Comparison of ENCODE assay signal across 6 cellular contexts in genomic region chr9:124835026-124835501, GRCh38. TPM values are rescaled to one million over a fixed set of nuclear protein-coding genes. Genes with fewer than 3 reads are reported as not detected.
A peak's percentile ranks its signal among the peaks of the same experiment; 100 is the strongest.
DNase-seq lines count a peak whose midpoint lies in the region; TF ChIP-seq lines count a peak whose summit lies in the region.

No MANE protein-coding gene starts in this region.

- no peaks in the 10 kb centered on the region for H3K27me3 ChIP-seq in GM23248 (replicated peaks; ENCODE audit: insufficient read depth)
- H3K27me3 ChIP-seq in SK-N-SH (ENCODE audit: insufficient read depth): no peaks in the 10 kb centered on the region
- no peaks in the 10 kb centered on the region for H3K27me3 ChIP-seq in liver (ENCODE audit: control insufficient read depth in 4 of 4, insufficient read depth in 4 of 4, low read length in 3 of 4)

- no peak for TF ChIP-seq RAD21 in SK-N-SH (IDR thresholded peaks at IDR 0.05; ENCODE audit: low read length)
- TF ChIP-seq RAD21 in liver (IDR thresholded peaks at IDR 0.05): no peak

- H3K4me3 ChIP-seq in GM23248 (no peak overlapping the region), SK-N-SH (ENCODE audit: low read depth in 2 of 2, low read length in 1 of 2) (peak overlapping the region in 1 of 2 experiments; percentile 30; a peak in 1 of 4 replicates), liver (ENCODE audit: low read depth in 1 of 3, low read length in 3 of 3) (no peak overlapping the region)

- 66 to 68% methylated on average over 11 to 13 of the region's 13 CpGs for WGBS in GM23248 (ENCODE audit: low coverage in 1 of 2, low lambda C conversion rate in 2 of 2, missing lambda C conversion rate in 2 of 2), 2 experiments
- WGBS in SK-N-SH (ENCODE audit: low lambda C conversion rate): 8% methylated on average over 12 of the region's 13 CpGs
- 61% methylated on average over 13 of the region's 13 CpGs for WGBS in liver

- no peaks in the 10 kb centered on the region for H3K9me3 ChIP-seq in GM23248 (ENCODE audit: low read depth)
- H3K9me3 ChIP-seq in SK-N-SH: no peaks in the 10 kb centered on the region
- no peaks in the 10 kb centered on the region for H3K9me3 ChIP-seq in liver (ENCODE audit: control insufficient read depth in 4 of 4, low read length in 3 of 4)

- H3K79me2 ChIP-seq in GM23248 (ENCODE audit: insufficient read depth): no peaks in the 10 kb centered on the region
- no peaks in the 10 kb centered on the region for H3K79me2 ChIP-seq in SK-N-SH (ENCODE audit: insufficient read depth)

- H3K4me2 ChIP-seq in GM23248 (ENCODE audit: unreplicated experiment) (no peak overlapping the region), SK-N-SH (peak overlapping the region; percentile 68)

- no peaks in the 10 kb centered on the region for H3K9me2 ChIP-seq in GM23248 (ENCODE audit: insufficient read depth)
- no peaks in the 10 kb centered on the region for H3K9me2 ChIP-seq in SK-N-SH

- H3K9ac ChIP-seq in GM23248: no peak overlapping the region
- no peak overlapping the region for H3K9ac ChIP-seq in SK-N-SH
- H3K9ac ChIP-seq in liver (ENCODE audit: low read depth in 1 of 2, low read length in 2 of 2): no peak overlapping the region

- CTCF ChIA-PET in SK-N-SH (lab: Yijun Ruan, JAX): interaction anchor here (0.9 to 33.6 kb wide), 5 partner anchors 17 to 108 kb away, joined by 3 to 1436 read pairs (median 7); partner anchors contain the start of genes NR6A1, OLFML2A and WDR38

- TF ChIP-seq CTCF in SK-N-SH (IDR thresholded peaks at IDR 0.05): no peak
- no peak for TF ChIP-seq CTCF in liver (IDR thresholded peaks at IDR 0.05; ENCODE audit: low read depth, low read length, missing input control)

- in situ Hi-C loops in GM23248 (cut with MboI): no loop called here

- no peak overlapping the region for H3K27ac ChIP-seq in GM23248
- H3K27ac ChIP-seq in SK-N-SH (ENCODE audit: low read depth in 2 of 2, low read length in 1 of 2): peak overlapping the region; percentile 18 to 27; a peak in 2 of 4 replicates
- no peak overlapping the region for H3K27ac ChIP-seq in liver (ENCODE audit: low read depth in 1 of 2, low read length in 2 of 2)

- H4K20me1 ChIP-seq in GM23248 (ENCODE audit: insufficient read depth) (no peaks in the 10 kb centered on the region), SK-N-SH (ENCODE audit: insufficient read depth) (no peaks in the 10 kb centered on the region)

- H3K4me1 ChIP-seq in GM23248 (ENCODE audit: insufficient read depth) (peaks cover 22% of the 10 kb centered on the region), SK-N-SH (ENCODE audit: control insufficient read depth in 1 of 2, insufficient read depth in 2 of 2, low read depth in 1 of 2, low read length in 1 of 2) (peaks cover 14 to 24% of the 10 kb centered on the region in 2 experiments; a peak in 3 of 4 replicates), liver (ENCODE audit: control insufficient read depth in 4 of 4, insufficient read depth in 4 of 4, low read length in 3 of 4) (peaks cover 0 to 4% (median 0%) of the 10 kb centered on the region in 4 donors)

- H3F3A ChIP-seq in GM23248 (ENCODE audit: insufficient read depth) (peaks cover 3% of the 10 kb centered on the region; the same call in 1 of the 2 replicates), SK-N-SH (replicated peaks; ENCODE audit: insufficient read depth) (peaks cover 25% of the 10 kb centered on the region)

- H3K36me3 ChIP-seq in GM23248 (ENCODE audit: low read depth) (no peaks in the 10 kb centered on the region), SK-N-SH (replicated peaks in 1 of 2; ENCODE audit: control insufficient read depth in 1 of 2, insufficient read depth in 2 of 2, low read length in 1 of 2) (no peaks in the 10 kb centered on the region), liver (ENCODE audit: control insufficient read depth in 4 of 4, insufficient read depth in 3 of 4, low read depth in 1 of 4, low read length in 3 of 4) (no peaks in the 10 kb centered on the region)

- peak in 1 of 2 experiments; percentile 38; a peak in 1 of 4 replicates for TF ChIP-seq EP300 in SK-N-SH (IDR thresholded peaks at IDR 0.05; ENCODE audit: borderline replicate concordance in 1 of 2, low read depth in 1 of 2, low read length in 1 of 2)

- peak; percentile 63 for DNase-seq in GM23248
- peak; percentile 91 for DNase-seq in SK-N-SH
- no peak for DNase-seq in activated CD8-positive, alpha-beta memory T cell treated with anti-CD3 and anti-CD28 coated beads for 24 hours
- DNase-seq in MV-4-11 (lab: John Stamatoyannopoulos, UW): no peak
- DNase-seq in SK-N-DZ (ENCODE audit: low spot score): no peak

- POLR2A ChIA-PET in SK-N-SH (lab: Yijun Ruan, JAX): interaction anchor here (0.5 to 0.6 kb wide), 2 partner anchors 17 to 56 kb away, joined by 3 to 4 read pairs; no protein-coding TSS in a partner anchor

- H2AFZ ChIP-seq in GM23248 (no peak overlapping the region), SK-N-SH (ENCODE audit: low read depth) (no peak overlapping the region)

TF ChIP-seq in SK-N-SH, 30 proteins besides CTCF, POLR2A, EP300 and RAD21 (continues in another document):
- 0 out of 2 replicates have a peak, but pooled peaks have one; percentile 28 for TF ChIP-seq MAX (IDR thresholded peaks at IDR 0.05; ENCODE audit: low read depth)
- TF ChIP-seq RCOR1 (IDR thresholded peaks at IDR 0.05; ENCODE audit: low read length): peak; percentile 71
- no peak for TF ChIP-seq USF2 (IDR thresholded peaks at IDR 0.05; ENCODE audit: borderline replicate concordance, low read depth, low read length)

TF ChIP-seq in liver, 16 proteins besides CTCF, POLR2A, EP300 and RAD21 (continues in another document):
- no peak for TF ChIP-seq SP1 (IDR thresholded peaks at IDR 0.05)
- peak; percentile 25 for TF ChIP-seq NR2F2 (IDR thresholded peaks at IDR 0.05)
- no peak for TF ChIP-seq MAX (IDR thresholded peaks at IDR 0.05)
- TF ChIP-seq EGR1 (IDR thresholded peaks at IDR 0.05; ENCODE audit: low read depth in 2 of 2): no peak
- TF ChIP-seq HNF4G (IDR thresholded peaks at IDR 0.05): no peak
- TF ChIP-seq, protein P1, sequence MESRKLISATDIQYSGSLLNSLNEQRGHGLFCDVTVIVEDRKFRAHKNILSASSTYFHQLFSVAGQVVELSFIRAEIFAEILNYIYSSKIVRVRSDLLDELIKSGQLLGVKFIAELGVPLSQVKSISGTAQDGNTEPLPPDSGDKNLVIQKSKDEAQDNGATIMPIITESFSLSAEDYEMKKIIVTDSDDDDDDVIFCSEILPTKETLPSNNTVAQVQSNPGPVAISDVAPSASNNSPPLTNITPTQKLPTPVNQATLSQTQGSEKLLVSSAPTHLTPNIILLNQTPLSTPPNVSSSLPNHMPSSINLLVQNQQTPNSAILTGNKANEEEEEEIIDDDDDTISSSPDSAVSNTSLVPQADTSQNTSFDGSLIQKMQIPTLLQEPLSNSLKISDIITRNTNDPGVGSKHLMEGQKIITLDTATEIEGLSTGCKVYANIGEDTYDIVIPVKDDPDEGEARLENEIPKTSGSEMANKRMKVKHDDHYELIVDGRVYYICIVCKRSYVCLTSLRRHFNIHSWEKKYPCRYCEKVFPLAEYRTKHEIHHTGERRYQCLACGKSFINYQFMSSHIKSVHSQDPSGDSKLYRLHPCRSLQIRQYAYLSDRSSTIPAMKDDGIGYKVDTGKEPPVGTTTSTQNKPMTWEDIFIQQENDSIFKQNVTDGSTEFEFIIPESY (IDR thresholded peaks at IDR 0.05): no peak
- no peak for TF ChIP-seq TAF1 (conservative IDR thresholded peaks at IDR 0.05)

RNA-seq across cellular contexts. Expression of gene WDR38, which starts 18.2 kb away (rescaled TPM):
- total RNA-seq in GM23248 (2014; rRNA removed; shearing (Covaris generic)): not detected in 2 replicates
- polyA plus RNA-seq in GM23248 (2016; fragmentation: Nextera tagmentation; extraction: Ambion mirVana) (not detected in 2 replicates), SK-N-SH (2012; rRNA removed) (not detected in 2 replicates), liver (not detected)
- polyA plus RNA-seq in SK-N-SH (2012; cell fraction: cytosol; rRNA removed): not detected in 2 replicates
- polyA plus RNA-seq in SK-N-SH (2012; cell fraction: nucleus; rRNA removed): not detected in 2 replicates
- total RNA-seq in liver: not detected
- not detected in 2 replicates for polyA plus RNA-seq in SK-N-DZ (2014; cell fraction: cytosol; rRNA removed)
- not detected in 2 replicates for polyA plus RNA-seq in SK-N-DZ (2014; cell fraction: nucleus; rRNA removed)

RNA-seq across cellular contexts. Expression of gene RPL35, which starts 26.7 kb away (rescaled TPM):
- total RNA-seq in GM23248 (2014; rRNA removed; shearing (Covaris generic)): 1,199 and 1,347 TPM in 2 replicates
- polyA plus RNA-seq in GM23248 (2016; fragmentation: Nextera tagmentation; extraction: Ambion mirVana) (1,193 and 1,202 TPM in 2 replicates), SK-N-SH (2012; rRNA removed) (5,012 and 5,348 TPM in 2 replicates), liver (1,000 to 10,000 TPM in 1 of 2 donors, 100 to 1,000 TPM in 1; 659 to 1,101 TPM)
- polyA plus RNA-seq in SK-N-SH (2012; cell fraction: cytosol; rRNA removed): 4,799 and 5,551 TPM in 2 replicates
- 922 and 958 TPM in 2 replicates for polyA plus RNA-seq in SK-N-SH (2012; cell fraction: nucleus; rRNA removed)
- total RNA-seq in liver: 100 to 1,000 TPM; 623 to 747 TPM
- 5,206 and 6,170 TPM in 2 replicates for polyA plus RNA-seq in SK-N-DZ (2014; cell fraction: cytosol; rRNA removed)
- polyA plus RNA-seq in SK-N-DZ (2014; cell fraction: nucleus; rRNA removed): 3,738 and 4,275 TPM in 2 replicates

RNA-seq across cellular contexts. Expression of gene ARPC5L, which starts 26.9 kb away (rescaled TPM):
- total RNA-seq in GM23248 (2014; rRNA removed; shearing (Covaris generic)): 21.9 and 31.5 TPM in 2 replicates
- polyA plus RNA-seq in GM23248 (2016; fragmentation: Nextera tagmentation; extraction: Ambion mirVana) (75.0 and 77.6 TPM in 2 replicates), SK-N-SH (2012; rRNA removed) (69.6 and 73.1 TPM in 2 replicates), liver (10 to 100 TPM; 25.0 to 31.2 TPM)
- 80.8 and 100 TPM in 2 replicates for polyA plus RNA-seq in SK-N-SH (2012; cell fraction: cytosol; rRNA removed)
- polyA plus RNA-seq in SK-N-SH (2012; cell fraction: nucleus; rRNA removed): 72.6 and 77.5 TPM in 2 replicates
- 10 to 100 TPM in 1 of 2 donors, 1 to 10 TPM in 1; 9.3 to 10.6 TPM for total RNA-seq in liver
- 57.3 and 58.4 TPM in 2 replicates for polyA plus RNA-seq in SK-N-DZ (2014; cell fraction: cytosol; rRNA removed)
- 34.6 and 40.1 TPM in 2 replicates for polyA plus RNA-seq in SK-N-DZ (2014; cell fraction: nucleus; rRNA removed)

RNA-seq across cellular contexts. Expression of gene OLFML2A, which starts 58.1 kb away (rescaled TPM):
- total RNA-seq in GM23248 (2014; rRNA removed; shearing (Covaris generic)): 0.11 and 0.38 TPM in 2 replicates
- polyA plus RNA-seq in GM23248 (2016; fragmentation: Nextera tagmentation; extraction: Ambion mirVana): 0.08 and 0.14 TPM in 2 replicates
- polyA plus RNA-seq in SK-N-SH (2012; rRNA removed): 4.8 and 7.7 TPM in 2 replicates
- polyA plus RNA-seq in SK-N-SH (2012; cell fraction: cytosol; rRNA removed): 4.7 and 6.5 TPM in 2 replicates
- polyA plus RNA-seq in SK-N-SH (2012; cell fraction: nucleus; rRNA removed): 4.8 and 5.3 TPM in 2 replicates
- 1 to 10 TPM in 1 of 2 donors, under 1 TPM in 1; 0.56 to 1.1 TPM for total RNA-seq in liver
- polyA plus RNA-seq in liver: under 1 TPM; 0.15 to 0.50 TPM
- polyA plus RNA-seq in SK-N-DZ (2014; cell fraction: cytosol; rRNA removed): 0.16 TPM in 1 of 2 replicates, not detected in the other
- 0.07 TPM in 1 of 2 replicates, not detected in the other for polyA plus RNA-seq in SK-N-DZ (2014; cell fraction: nucleus; rRNA removed)

Comparison
In these comparisons a context has a peak if more than half of its experiments do, and no peak if none do; other contexts are left out.
1. DNase-seq: peak in GM23248 (single experiment) and SK-N-SH (single experiment); none in activated CD8-positive, alpha-beta memory T cell treated with anti-CD3 and anti-CD28 coated beads for 24 hours (single experiment), MV-4-11 (single experiment) and SK-N-DZ (single experiment).
2. H3K27ac ChIP-seq: peak in SK-N-SH (2 of 2); none in GM23248 (single experiment) and liver (0 of 2).